In the genomic region with DNA sequence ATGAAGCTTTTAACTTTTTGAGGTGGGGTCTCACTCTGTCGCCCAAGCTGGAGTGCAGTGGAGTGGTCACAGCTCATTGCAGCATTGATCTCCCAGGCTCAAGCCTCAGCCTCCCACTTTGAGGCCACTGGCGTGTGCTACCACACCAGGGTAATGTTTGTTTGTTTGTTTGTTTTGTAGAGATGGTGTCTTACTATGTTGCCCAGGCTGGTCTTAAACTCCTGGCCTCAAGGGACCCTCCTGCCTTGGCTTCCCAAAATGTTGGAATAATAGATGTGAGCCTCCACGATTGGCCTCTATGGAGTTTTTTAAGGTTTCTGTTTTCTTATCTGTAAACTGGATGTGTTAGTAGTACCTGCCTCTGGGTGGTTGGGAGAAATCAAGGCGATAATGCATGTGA, we compare ENCODE assay signal across 9 cellular contexts. TPM values are rescaled to one million over a fixed set of nuclear protein-coding genes. Genes with fewer than 3 reads are reported as not detected.
DNase-seq lines count a peak whose midpoint lies in the region; ATAC-seq, FAIRE-seq and TF ChIP-seq lines count a peak whose summit lies in the region.
"Had no signal": no experiment of that assay in that cellular context is flagged by ENCODE, and none has a peak within 500 bp of the region (broad histone marks: within the 10 kb centered on the region; RNA-seq: fewer than 3 reads in every experiment).

No MANE protein-coding gene starts in this region.

- no peaks in the 10 kb centered on the region for H3F3A ChIP-seq in neural progenitor cell (ENCODE audit: low read depth)

- CTCF ChIA-PET in A673 (lab: Charles Lee): no interaction called here

- TF ChIP-seq CTCF in A673 (conservative IDR thresholded peaks at IDR 0.05; ENCODE audit: low read depth, low read length): no peak
- no peak for TF ChIP-seq CTCF in brain (conservative IDR thresholded peaks at IDR 0.05)
- no peak for TF ChIP-seq CTCF in neural progenitor cell (IDR thresholded peaks at IDR 0.05)

- peak; percentile 58 for FAIRE-seq in GM12891 (lab: Jason Lieb, UNC)

- H3K36me3 Mint-ChIP-seq in brain: peaks cover 32% of the 10 kb centered on the region
- H3K36me3 Mint-ChIP-seq in neural progenitor cell: peaks cover 10% of the 10 kb centered on the region

- POLR2A ChIA-PET in A673 (lab: Charles Lee; ENCODE audit: low non-redundant PET): no interaction called here

- H3K4me1 ChIP-seq in A673 (ENCODE audit: insufficient read depth, low read length, poor library complexity, severe bottlenecking) (peaks cover 41% of the 10 kb centered on the region), neural progenitor cell (peaks cover 31% of the 10 kb centered on the region)

- H3K4me3 ChIP-seq in A673 (ENCODE audit: low read depth, low read length, poor library complexity, severe bottlenecking) (no peak overlapping the region), neural progenitor cell (no peak overlapping the region)
- H3K4me3 ChIP-seq: esophagus muscularis mucosa had no signal

- no TSS peak for BruUV-seq in A673 (replicated peaks; lab: Mats Ljungman, UMichigan)

- H3K27ac ChIP-seq in A673 (ENCODE audit: low read depth, low read length, poor library complexity, severe bottlenecking) (peak overlapping the region; percentile 28), neural progenitor cell (no peak overlapping the region)

- H3K9ac ChIP-seq in neural progenitor cell: no peak overlapping the region

- H3K4me3 Mint-ChIP-seq in brain: peak overlapping the region in 1 of 5 experiments; percentile 10
- no peak overlapping the region for H3K4me3 Mint-ChIP-seq in neural progenitor cell

- no peak overlapping the region for H2AFZ ChIP-seq in neural progenitor cell (replicated peaks)

- no peak overlapping the region for H3K4me2 ChIP-seq in neural progenitor cell

- no peak for ATAC-seq in GM21529 (IDR thresholded peaks at IDR 0.05; ENCODE audit: unreplicated experiment)

- no peak for TF ChIP-seq POLR2A in GM12891 (IDR thresholded peaks at IDR 0.05; ENCODE audit: low read depth, low read length)

- intact Hi-C loops in A673 (cut with micrococcal nuclease; ENCODE audit: unreplicated experiment): no loop called here
- intact Hi-C loops in head of caudate nucleus (cut with DNase I): no loop called here

- no peak for DNase-seq in A673 (ENCODE audit: low spot score)
- DNase-seq in GM12891 (ENCODE audit: insufficient read length, low spot score): no peak
- DNase-seq in neural progenitor cell (ENCODE audit: low spot score): no peak
- no peak for DNase-seq in T1000 (lab: John Stamatoyannopoulos, UW)
- no peak for DNase-seq in cortex of kidney (lab: John Stamatoyannopoulos, UW)
- no peak for DNase-seq in head of caudate nucleus

- peaks cover 30% of the 10 kb centered on the region for H3K79me2 ChIP-seq in neural progenitor cell (ENCODE audit: low read depth)

- H3K4me1 Mint-ChIP-seq in brain (peaks cover 66% of the 10 kb centered on the region), neural progenitor cell (peaks cover 28% of the 10 kb centered on the region)

- H3K36me3 ChIP-seq in A673 (ENCODE audit: insufficient read depth, low read length, poor library complexity, severe bottlenecking) (peaks cover 26% of the 10 kb centered on the region), neural progenitor cell (no peaks in the 10 kb centered on the region)

- H3K9me3 Mint-ChIP-seq in brain (peaks cover 0 to 6% (median 0%) of the 10 kb centered on the region in 5 experiments), neural progenitor cell (no peaks in the 10 kb centered on the region)

- no peaks in the 10 kb centered on the region for H3K27me3 ChIP-seq in A673 (replicated peaks; ENCODE audit: insufficient read depth, low read depth, low read length, poor library complexity)
- H3K27me3 ChIP-seq in neural progenitor cell: no peaks in the 10 kb centered on the region
- H3K27me3 ChIP-seq: esophagus muscularis mucosa had no signal

- peak overlapping the region; percentile 35 to 93 (median 63) for H3K27ac Mint-ChIP-seq in brain
- peak overlapping the region; percentile 47 for H3K27ac Mint-ChIP-seq in neural progenitor cell

- no peaks in the 10 kb centered on the region for H3K9me3 ChIP-seq in A673 (ENCODE audit: low read depth, low read length, poor library complexity, severe bottlenecking)
- H3K9me3 ChIP-seq in neural progenitor cell (ENCODE audit: low read depth): no peaks in the 10 kb centered on the region
- H3K9me3 ChIP-seq: esophagus muscularis mucosa had no signal

- no peaks in the 10 kb centered on the region for H3K27me3 Mint-ChIP-seq in brain
- H3K27me3 Mint-ChIP-seq in neural progenitor cell (ENCODE audit: insufficient read depth, low read depth): peaks cover 2% of the 10 kb centered on the region

- no peaks in the 10 kb centered on the region for H4K20me1 ChIP-seq in neural progenitor cell (ENCODE audit: low read depth)

TF ChIP-seq in GM12891, 5 proteins besides CTCF, POLR2A, EP300 and RAD21:
- no peak for TF ChIP-seq SPI1 (IDR thresholded peaks at IDR 0.05; ENCODE audit: low read depth, low read length)

RNA-seq across cellular contexts. Expression of gene MED15, which starts 41.4 kb away (rescaled TPM):
- total RNA-seq in A673 (2021): 96.2 and 101 TPM in 2 replicates
- 40.8 TPM for polyA plus RNA-seq in GM12891 (2012; ENCODE audit: low read depth, missing spikeins)
- 50.1 TPM for polyA plus RNA-seq in brain (ENCODE audit: insufficient read depth, low read depth, low replicate concordance)
- 11.4 and 21.3 TPM in 2 replicates for total RNA-seq in neural progenitor cell (ENCODE audit: low replicate concordance)

RNA-seq across cellular contexts. Expression of gene KLHL22, which starts 53.2 kb away (rescaled TPM):
- total RNA-seq in A673 (2021) (36.2 and 46.3 TPM in 2 replicates), neural progenitor cell (ENCODE audit: low replicate concordance) (14.3 and 31.9 TPM in 2 replicates)
- 12.0 TPM for polyA plus RNA-seq in GM12891 (2012; ENCODE audit: low read depth, missing spikeins)
- 37.0 TPM for polyA plus RNA-seq in brain (ENCODE audit: insufficient read depth, low read depth, low replicate concordance)
